In the genomic region with DNA sequence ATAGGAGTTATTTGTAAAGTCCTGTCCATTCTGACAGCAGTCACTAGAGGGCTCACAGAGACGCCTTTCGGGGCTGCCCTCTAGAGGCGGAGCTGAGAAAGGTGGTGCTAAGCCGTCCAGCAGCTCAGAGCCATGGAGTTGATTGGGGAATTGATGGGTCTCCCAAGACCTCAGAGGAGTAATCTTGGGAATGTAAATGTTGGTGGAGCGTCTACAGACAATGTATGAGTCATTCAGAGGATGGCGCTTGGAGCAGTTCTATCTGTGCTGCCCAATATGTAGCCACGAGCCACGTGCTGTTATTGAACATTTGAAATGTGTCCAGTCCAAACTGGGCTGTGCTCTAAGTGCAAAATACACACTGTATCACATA, we compare ENCODE assay signal across 8 cellular contexts.
A peak's percentile ranks its signal among the peaks of the same experiment; 100 is the strongest.
DNase-seq lines count a peak whose midpoint lies in the region; ATAC-seq and TF ChIP-seq lines count a peak whose summit lies in the region.

No MANE protein-coding gene starts in this region.

- H3K4me3 ChIP-seq in coronary artery, result no peak overlapping the region
- no peak overlapping the region for H3K4me3 ChIP-seq in lower lobe of right lung

- H3K4me1 ChIP-seq in lower lobe of right lung, result no peaks in the 10 kb centered on the region

- ATAC-seq in GM18870 (IDR thresholded peaks at IDR 0.05; ENCODE audit: unreplicated experiment) (peak; percentile 84), HG03066 (IDR thresholded peaks at IDR 0.05; ENCODE audit: low read depth, unreplicated experiment) (peak; percentile 95), lower lobe of right lung (peak; percentile 94 to 97)

- H3K36me3 ChIP-seq in lower lobe of right lung, result no peaks in the 10 kb centered on the region

- peak; percentile 8 for DNase-seq in AG09319 (ENCODE audit: extremely low read depth, low read depth)
- DNase-seq in NCI-H460 (ENCODE audit: extremely low read depth, low read depth), result peak; percentile 70
- peak; percentile 81 for DNase-seq in activated CD4-positive, alpha-beta T cell treated with anti-CD3 and anti-CD28 coated beads for 48 hours
- no peak for DNase-seq in coronary artery (ENCODE audit: low spot score)
- peak; percentile 68 for DNase-seq in lower lobe of right lung
- peak; percentile 49 for DNase-seq in stimulated activated CD8-positive, alpha-beta memory T cell treated with anti-CD3 and anti-CD28 coated beads, Interleukin-15, amount 100 ng/mL, for 1 hour (ENCODE audit: low read depth)

- H3K27me3 ChIP-seq in lower lobe of right lung (ENCODE audit: low read depth), result no peaks in the 10 kb centered on the region

- H3K9me3 ChIP-seq in lower lobe of right lung, result no peaks in the 10 kb centered on the region

- H3K27ac ChIP-seq in coronary artery (no peak overlapping the region), lower lobe of right lung (no peak overlapping the region)

- intact Hi-C loops in lower lobe of right lung (cut with DNase I), result no loop called here

- no peak; the same call in none of the 2 replicates for TF ChIP-seq CTCF in AG09319 (IDR thresholded peaks at IDR 0.05; ENCODE audit: low read depth, low read length)
- peak; percentile 64 for TF ChIP-seq CTCF in coronary artery (IDR thresholded peaks at IDR 0.05)
- TF ChIP-seq CTCF in lower lobe of right lung (IDR thresholded peaks at IDR 0.05), result peak; percentile 85
